Comparison of ENCODE assay signal across 1 cellular context in the genomic region with DNA sequence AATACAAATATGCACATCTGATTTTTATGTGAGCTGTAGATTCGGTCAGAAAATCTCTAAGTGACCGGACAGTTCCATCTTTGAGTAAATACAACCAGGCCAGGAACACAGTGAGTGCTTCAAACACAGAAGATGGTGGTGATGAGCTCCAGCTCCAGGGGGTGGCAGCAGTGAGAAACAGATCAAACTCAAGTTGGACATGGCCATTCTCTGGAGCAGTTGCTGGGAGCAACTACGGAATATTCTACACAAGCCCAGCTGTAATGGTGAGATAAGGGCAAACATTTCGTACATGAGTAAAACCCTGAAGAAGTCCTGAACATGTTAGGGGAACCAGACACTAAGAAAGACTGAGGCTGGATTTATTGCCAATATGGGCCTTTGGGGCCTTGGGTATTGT.
TF ChIP-seq lines count a peak whose summit lies in the region.

No MANE protein-coding gene starts in this region.

TF ChIP-seq in K562, 482 proteins besides CTCF, POLR2A, EP300 and RAD21 (continued from another document):
- TF ChIP-seq, protein P1, sequence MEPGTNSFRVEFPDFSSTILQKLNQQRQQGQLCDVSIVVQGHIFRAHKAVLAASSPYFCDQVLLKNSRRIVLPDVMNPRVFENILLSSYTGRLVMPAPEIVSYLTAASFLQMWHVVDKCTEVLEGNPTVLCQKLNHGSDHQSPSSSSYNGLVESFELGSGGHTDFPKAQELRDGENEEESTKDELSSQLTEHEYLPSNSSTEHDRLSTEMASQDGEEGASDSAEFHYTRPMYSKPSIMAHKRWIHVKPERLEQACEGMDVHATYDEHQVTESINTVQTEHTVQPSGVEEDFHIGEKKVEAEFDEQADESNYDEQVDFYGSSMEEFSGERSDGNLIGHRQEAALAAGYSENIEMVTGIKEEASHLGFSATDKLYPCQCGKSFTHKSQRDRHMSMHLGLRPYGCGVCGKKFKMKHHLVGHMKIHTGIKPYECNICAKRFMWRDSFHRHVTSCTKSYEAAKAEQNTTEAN (CRISPR knock-in tag; IDR thresholded peaks at IDR 0.05): no peak
- no peak for TF ChIP-seq MCM5 (IDR thresholded peaks at IDR 0.05; ENCODE audit: low read depth)
- peak; percentile 36; the same call in 1 of the 2 replicates for TF ChIP-seq TAL1 (IDR thresholded peaks at IDR 0.05)
- TF ChIP-seq ZKSCAN3 (CRISPR knock-in tag; IDR thresholded peaks at IDR 0.05): no peak
- TF ChIP-seq TCF3 (CRISPR knock-in tag; IDR thresholded peaks at IDR 0.05): peak; percentile 42
- TF ChIP-seq ASH1L (IDR thresholded peaks at IDR 0.05; ENCODE audit: borderline replicate concordance, low read depth, partially characterized antibody): no peak
- TF ChIP-seq, protein P2, sequence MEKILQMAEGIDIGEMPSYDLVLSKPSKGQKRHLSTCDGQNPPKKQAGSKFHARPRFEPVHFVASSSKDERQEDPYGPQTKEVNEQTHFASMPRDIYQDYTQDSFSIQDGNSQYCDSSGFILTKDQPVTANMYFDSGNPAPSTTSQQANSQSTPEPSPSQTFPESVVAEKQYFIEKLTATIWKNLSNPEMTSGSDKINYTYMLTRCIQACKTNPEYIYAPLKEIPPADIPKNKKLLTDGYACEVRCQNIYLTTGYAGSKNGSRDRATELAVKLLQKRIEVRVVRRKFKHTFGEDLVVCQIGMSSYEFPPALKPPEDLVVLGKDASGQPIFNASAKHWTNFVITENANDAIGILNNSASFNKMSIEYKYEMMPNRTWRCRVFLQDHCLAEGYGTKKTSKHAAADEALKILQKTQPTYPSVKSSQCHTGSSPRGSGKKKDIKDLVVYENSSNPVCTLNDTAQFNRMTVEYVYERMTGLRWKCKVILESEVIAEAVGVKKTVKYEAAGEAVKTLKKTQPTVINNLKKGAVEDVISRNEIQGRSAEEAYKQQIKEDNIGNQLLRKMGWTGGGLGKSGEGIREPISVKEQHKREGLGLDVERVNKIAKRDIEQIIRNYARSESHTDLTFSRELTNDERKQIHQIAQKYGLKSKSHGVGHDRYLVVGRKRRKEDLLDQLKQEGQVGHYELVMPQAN (IDR thresholded peaks at IDR 0.05; ENCODE audit: borderline replicate concordance): no peak
- TF ChIP-seq, protein P3, sequence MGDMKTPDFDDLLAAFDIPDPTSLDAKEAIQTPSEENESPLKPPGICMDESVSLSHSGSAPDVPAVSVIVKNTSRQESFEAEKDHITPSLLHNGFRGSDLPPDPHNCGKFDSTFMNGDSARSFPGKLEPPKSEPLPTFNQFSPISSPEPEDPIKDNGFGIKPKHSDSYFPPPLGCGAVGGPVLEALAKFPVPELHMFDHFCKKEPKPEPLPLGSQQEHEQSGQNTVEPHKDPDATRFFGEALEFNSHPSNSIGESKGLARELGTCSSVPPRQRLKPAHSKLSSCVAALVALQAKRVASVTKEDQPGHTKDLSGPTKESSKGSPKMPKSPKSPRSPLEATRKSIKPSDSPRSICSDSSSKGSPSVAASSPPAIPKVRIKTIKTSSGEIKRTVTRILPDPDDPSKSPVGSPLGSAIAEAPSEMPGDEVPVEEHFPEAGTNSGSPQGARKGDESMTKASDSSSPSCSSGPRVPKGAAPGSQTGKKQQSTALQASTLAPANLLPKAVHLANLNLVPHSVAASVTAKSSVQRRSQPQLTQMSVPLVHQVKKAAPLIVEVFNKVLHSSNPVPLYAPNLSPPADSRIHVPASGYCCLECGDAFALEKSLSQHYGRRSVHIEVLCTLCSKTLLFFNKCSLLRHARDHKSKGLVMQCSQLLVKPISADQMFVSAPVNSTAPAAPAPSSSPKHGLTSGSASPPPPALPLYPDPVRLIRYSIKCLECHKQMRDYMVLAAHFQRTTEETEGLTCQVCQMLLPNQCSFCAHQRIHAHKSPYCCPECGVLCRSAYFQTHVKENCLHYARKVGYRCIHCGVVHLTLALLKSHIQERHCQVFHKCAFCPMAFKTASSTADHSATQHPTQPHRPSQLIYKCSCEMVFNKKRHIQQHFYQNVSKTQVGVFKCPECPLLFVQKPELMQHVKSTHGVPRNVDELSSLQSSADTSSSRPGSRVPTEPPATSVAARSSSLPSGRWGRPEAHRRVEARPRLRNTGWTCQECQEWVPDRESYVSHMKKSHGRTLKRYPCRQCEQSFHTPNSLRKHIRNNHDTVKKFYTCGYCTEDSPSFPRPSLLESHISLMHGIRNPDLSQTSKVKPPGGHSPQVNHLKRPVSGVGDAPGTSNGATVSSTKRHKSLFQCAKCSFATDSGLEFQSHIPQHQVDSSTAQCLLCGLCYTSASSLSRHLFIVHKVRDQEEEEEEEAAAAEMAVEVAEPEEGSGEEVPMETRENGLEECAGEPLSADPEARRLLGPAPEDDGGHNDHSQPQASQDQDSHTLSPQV (IDR thresholded peaks at IDR 0.05): no peak
- no peak for TF ChIP-seq NR1H2 (CRISPR knock-in tag; IDR thresholded peaks at IDR 0.05)
- no peak for TF ChIP-seq PHF8 (IDR thresholded peaks at IDR 0.05; ENCODE audit: borderline replicate concordance, low read length)
- peak; percentile 41 for TF ChIP-seq TEAD4 (IDR thresholded peaks at IDR 0.05; ENCODE audit: low read length)
- TF ChIP-seq TEAD4 (CRISPR knock-in tag; IDR thresholded peaks at IDR 0.05; ENCODE audit: borderline replicate concordance): no peak
- TF ChIP-seq ARID1B (IDR thresholded peaks at IDR 0.05): peak; percentile 45; the same call in 1 of the 2 replicates
- TF ChIP-seq, protein P4, sequence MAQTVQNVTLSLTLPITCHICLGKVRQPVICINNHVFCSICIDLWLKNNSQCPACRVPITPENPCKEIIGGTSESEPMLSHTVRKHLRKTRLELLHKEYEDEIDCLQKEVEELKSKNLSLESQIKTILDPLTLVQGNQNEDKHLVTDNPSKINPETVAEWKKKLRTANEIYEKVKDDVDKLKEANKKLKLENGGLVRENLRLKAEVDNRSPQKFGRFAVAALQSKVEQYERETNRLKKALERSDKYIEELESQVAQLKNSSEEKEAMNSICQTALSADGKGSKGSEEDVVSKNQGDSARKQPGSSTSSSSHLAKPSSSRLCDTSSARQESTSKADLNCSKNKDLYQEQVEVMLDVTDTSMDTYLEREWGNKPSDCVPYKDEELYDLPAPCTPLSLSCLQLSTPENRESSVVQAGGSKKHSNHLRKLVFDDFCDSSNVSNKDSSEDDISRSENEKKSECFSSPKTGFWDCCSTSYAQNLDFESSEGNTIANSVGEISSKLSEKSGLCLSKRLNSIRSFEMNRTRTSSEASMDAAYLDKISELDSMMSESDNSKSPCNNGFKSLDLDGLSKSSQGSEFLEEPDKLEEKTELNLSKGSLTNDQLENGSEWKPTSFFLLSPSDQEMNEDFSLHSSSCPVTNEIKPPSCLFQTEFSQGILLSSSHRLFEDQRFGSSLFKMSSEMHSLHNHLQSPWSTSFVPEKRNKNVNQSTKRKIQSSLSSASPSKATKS (CRISPR knock-in tag; IDR thresholded peaks at IDR 0.05): no peak
- TF ChIP-seq ZBTB17 (CRISPR knock-in tag; IDR thresholded peaks at IDR 0.05): no peak
- TF ChIP-seq HCFC1 (IDR thresholded peaks at IDR 0.05; ENCODE audit: low read depth, low read length): no peak
- TF ChIP-seq SNIP1 (IDR thresholded peaks at IDR 0.05; ENCODE audit: low read depth): no peak
- peak; percentile 44; the same call in 1 of the 2 replicates for TF ChIP-seq ZNF24 (IDR thresholded peaks at IDR 0.05)
- TF ChIP-seq RFX1 (IDR thresholded peaks at IDR 0.05): peak; percentile 74
- no peak for TF ChIP-seq ZNF140 (CRISPR knock-in tag; IDR thresholded peaks at IDR 0.05)
- TF ChIP-seq CBX5 (IDR thresholded peaks at IDR 0.05; ENCODE audit: borderline replicate concordance, low read depth): no peak
- TF ChIP-seq L3MBTL2 (IDR thresholded peaks at IDR 0.05): no peak
- peak; percentile 68 for TF ChIP-seq HDAC3 (IDR thresholded peaks at IDR 0.05; ENCODE audit: borderline replicate concordance, partially characterized antibody)
- TF ChIP-seq, protein P5, sequence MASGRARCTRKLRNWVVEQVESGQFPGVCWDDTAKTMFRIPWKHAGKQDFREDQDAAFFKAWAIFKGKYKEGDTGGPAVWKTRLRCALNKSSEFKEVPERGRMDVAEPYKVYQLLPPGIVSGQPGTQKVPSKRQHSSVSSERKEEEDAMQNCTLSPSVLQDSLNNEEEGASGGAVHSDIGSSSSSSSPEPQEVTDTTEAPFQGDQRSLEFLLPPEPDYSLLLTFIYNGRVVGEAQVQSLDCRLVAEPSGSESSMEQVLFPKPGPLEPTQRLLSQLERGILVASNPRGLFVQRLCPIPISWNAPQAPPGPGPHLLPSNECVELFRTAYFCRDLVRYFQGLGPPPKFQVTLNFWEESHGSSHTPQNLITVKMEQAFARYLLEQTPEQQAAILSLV (tag; IDR thresholded peaks at IDR 0.05): no peak
- TF ChIP-seq POLR2B (IDR thresholded peaks at IDR 0.05; ENCODE audit: low read depth, partially characterized antibody): no peak
- TF ChIP-seq ZNF668 (CRISPR knock-in tag; IDR thresholded peaks at IDR 0.05): no peak
- TF ChIP-seq SMAD4 (CRISPR knock-in tag; conservative IDR thresholded peaks at IDR 0.05): no peak
- no peak for TF ChIP-seq ZKSCAN8 (CRISPR knock-in tag; IDR thresholded peaks at IDR 0.05)
- TF ChIP-seq, protein P6, sequence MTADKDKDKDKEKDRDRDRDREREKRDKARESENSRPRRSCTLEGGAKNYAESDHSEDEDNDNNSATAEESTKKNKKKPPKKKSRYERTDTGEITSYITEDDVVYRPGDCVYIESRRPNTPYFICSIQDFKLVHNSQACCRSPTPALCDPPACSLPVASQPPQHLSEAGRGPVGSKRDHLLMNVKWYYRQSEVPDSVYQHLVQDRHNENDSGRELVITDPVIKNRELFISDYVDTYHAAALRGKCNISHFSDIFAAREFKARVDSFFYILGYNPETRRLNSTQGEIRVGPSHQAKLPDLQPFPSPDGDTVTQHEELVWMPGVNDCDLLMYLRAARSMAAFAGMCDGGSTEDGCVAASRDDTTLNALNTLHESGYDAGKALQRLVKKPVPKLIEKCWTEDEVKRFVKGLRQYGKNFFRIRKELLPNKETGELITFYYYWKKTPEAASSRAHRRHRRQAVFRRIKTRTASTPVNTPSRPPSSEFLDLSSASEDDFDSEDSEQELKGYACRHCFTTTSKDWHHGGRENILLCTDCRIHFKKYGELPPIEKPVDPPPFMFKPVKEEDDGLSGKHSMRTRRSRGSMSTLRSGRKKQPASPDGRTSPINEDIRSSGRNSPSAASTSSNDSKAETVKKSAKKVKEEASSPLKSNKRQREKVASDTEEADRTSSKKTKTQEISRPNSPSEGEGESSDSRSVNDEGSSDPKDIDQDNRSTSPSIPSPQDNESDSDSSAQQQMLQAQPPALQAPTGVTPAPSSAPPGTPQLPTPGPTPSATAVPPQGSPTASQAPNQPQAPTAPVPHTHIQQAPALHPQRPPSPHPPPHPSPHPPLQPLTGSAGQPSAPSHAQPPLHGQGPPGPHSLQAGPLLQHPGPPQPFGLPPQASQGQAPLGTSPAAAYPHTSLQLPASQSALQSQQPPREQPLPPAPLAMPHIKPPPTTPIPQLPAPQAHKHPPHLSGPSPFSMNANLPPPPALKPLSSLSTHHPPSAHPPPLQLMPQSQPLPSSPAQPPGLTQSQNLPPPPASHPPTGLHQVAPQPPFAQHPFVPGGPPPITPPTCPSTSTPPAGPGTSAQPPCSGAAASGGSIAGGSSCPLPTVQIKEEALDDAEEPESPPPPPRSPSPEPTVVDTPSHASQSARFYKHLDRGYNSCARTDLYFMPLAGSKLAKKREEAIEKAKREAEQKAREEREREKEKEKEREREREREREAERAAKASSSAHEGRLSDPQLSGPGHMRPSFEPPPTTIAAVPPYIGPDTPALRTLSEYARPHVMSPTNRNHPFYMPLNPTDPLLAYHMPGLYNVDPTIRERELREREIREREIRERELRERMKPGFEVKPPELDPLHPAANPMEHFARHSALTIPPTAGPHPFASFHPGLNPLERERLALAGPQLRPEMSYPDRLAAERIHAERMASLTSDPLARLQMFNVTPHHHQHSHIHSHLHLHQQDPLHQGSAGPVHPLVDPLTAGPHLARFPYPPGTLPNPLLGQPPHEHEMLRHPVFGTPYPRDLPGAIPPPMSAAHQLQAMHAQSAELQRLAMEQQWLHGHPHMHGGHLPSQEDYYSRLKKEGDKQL (CRISPR knock-in tag; IDR thresholded peaks at IDR 0.05; ENCODE audit: borderline replicate concordance): no peak
- no peak for TF ChIP-seq EGR1 (conservative IDR thresholded peaks at IDR 0.05)
